Comparison of ENCODE assay signal across 26 cellular contexts in the genomic region with DNA sequence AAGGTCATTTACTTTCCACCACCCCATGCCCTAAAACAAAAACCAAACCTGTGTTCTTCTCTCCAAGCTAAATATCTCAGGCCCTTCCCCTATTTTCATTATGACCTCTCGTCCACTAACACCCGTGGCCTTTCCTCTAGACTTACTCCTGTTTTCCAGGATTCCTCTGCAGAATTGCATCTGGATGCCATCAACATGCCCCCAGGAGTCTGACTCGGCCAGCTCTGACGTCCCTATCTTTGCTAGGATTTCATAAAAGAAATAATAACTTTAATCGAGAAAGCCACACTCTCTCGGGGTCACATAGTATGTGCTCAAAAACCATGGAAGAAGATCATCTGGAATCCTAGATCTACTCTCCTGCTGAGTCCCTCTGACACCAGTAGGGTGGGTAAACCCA.
"Had no signal": no experiment of that assay in that cellular context is flagged by ENCODE, and none has a peak within 500 bp of the region (broad histone marks: within the 10 kb centered on the region; RNA-seq: fewer than 3 reads in every experiment).

No MANE protein-coding gene starts in this region.

- H3K4me3 ChIP-seq: body of pancreas, gastroesophageal sphincter had no signal

- H3K4me1 ChIP-seq: gastroesophageal sphincter had no signal

- H3K27me3 Mint-ChIP-seq: activated CD4-positive, alpha-beta memory T cell treated with anti-CD3 and anti-CD28 coated beads for 36 hours; activated CD4-positive, alpha-beta T cell treated with anti-CD3 and anti-CD28 coated beads for 36 hours; activated CD4-positive, alpha-beta T cell treated with anti-CD3 and anti-CD28 coated beads, Interleukin-2, amount 10 ng/mL, durations not matched to agents 24 days and 14 days; activated CD8-positive, alpha-beta memory T cell treated with anti-CD3 and anti-CD28 coated beads, Interleukin-2, amount 10 ng/mL, durations not matched to agents 7 days and 5 days; activated naive CD8-positive, alpha-beta T cell; T-helper 17 cell had no signal

- H3K27ac ChIP-seq: body of pancreas, gastroesophageal sphincter had no signal

- H3K9me3 ChIP-seq: body of pancreas, gastroesophageal sphincter had no signal

- H3K36me3 ChIP-seq: gastroesophageal sphincter had no signal

- H3K36me3 Mint-ChIP-seq: activated CD8-positive, alpha-beta memory T cell treated with anti-CD3 and anti-CD28 coated beads, Interleukin-2, amount 10 ng/mL, durations not matched to agents 7 days and 5 days; activated naive CD8-positive, alpha-beta T cell had no signal

- H3K4me3 Mint-ChIP-seq: activated CD4-positive, alpha-beta memory T cell treated with anti-CD3 and anti-CD28 coated beads for 36 hours; activated CD4-positive, alpha-beta T cell treated with anti-CD3 and anti-CD28 coated beads for 36 hours; activated CD4-positive, alpha-beta T cell treated with anti-CD3 and anti-CD28 coated beads, Interleukin-2, amount 10 ng/mL, durations not matched to agents 24 days and 14 days; activated CD8-positive, alpha-beta memory T cell treated with anti-CD3 and anti-CD28 coated beads, Interleukin-2, amount 10 ng/mL, durations not matched to agents 7 days and 5 days; activated CD8-positive, alpha-beta T cell treated with anti-CD3 and anti-CD28 coated beads, Interleukin-2, amount 10 ng/mL, durations not matched to agents 7 days and 5 days; activated naive CD4-positive, alpha-beta T cell treated with anti-CD3 and anti-CD28 coated beads for 36 hours; activated naive CD8-positive, alpha-beta T cell; activated T-helper 1 cell treated with anti-CD3 and anti-CD28 coated beads, Interleukin-12 subunit alpha, Interleukin-12 subunit beta, Interleukin-2, Interleukin-4 antibody, amounts not matched to agents 30 ng/mL and 10 ng/mL and 1 ng/mL, durations not matched to agents 14 hours and 24 hours and 36 hours; T-helper 17 cell; T-helper 2 cell treated with Interferon-gamma antibody and Interleukin-4, amounts not matched to agents 5 μg/mL and 100 μg/mL, for 36 hours had no signal

- H3K4me1 Mint-ChIP-seq: activated CD8-positive, alpha-beta memory T cell treated with anti-CD3 and anti-CD28 coated beads, Interleukin-2, amount 10 ng/mL, durations not matched to agents 7 days and 5 days had no signal

- ATAC-seq: activated CD4-positive, alpha-beta T cell treated with anti-CD3 and anti-CD28 coated beads for 36 hours; activated CD8-positive, alpha-beta memory T cell treated with anti-CD3 and anti-CD28 coated beads, Interleukin-2, amount 10 ng/mL, durations not matched to agents 7 days and 5 days; activated CD8-positive, alpha-beta T cell treated with anti-CD3 and anti-CD28 coated beads, Interleukin-2, amount 10 ng/mL, durations not matched to agents 7 days and 5 days; body of pancreas; gastroesophageal sphincter; T-helper 17 cell had no signal

- H3K27ac Mint-ChIP-seq: activated CD4-positive, alpha-beta memory T cell treated with anti-CD3 and anti-CD28 coated beads for 36 hours; activated CD4-positive, alpha-beta T cell treated with anti-CD3 and anti-CD28 coated beads for 36 hours; activated CD8-positive, alpha-beta memory T cell treated with anti-CD3 and anti-CD28 coated beads, Interleukin-2, amount 10 ng/mL, durations not matched to agents 7 days and 5 days; activated CD8-positive, alpha-beta T cell treated with anti-CD3 and anti-CD28 coated beads, Interleukin-2, amount 10 ng/mL, durations not matched to agents 7 days and 5 days; activated naive CD4-positive, alpha-beta T cell treated with anti-CD3 and anti-CD28 coated beads for 36 hours; activated naive CD8-positive, alpha-beta T cell; activated T-helper 1 cell treated with anti-CD3 and anti-CD28 coated beads, Interleukin-12 subunit alpha, Interleukin-12 subunit beta, Interleukin-2, Interleukin-4 antibody, amounts not matched to agents 30 ng/mL and 10 ng/mL and 1 ng/mL, durations not matched to agents 14 hours and 24 hours and 36 hours; activated T-helper 2 cell treated with anti-CD3 and anti-CD28 coated beads, Interferon-gamma antibody, Interleukin-2, Interleukin-4, amounts not matched to agents 10 μg/mL and 5 μg/mL and 100 μg/mL, durations not matched to agents 14 hours and 24 hours and 36 hours; T-helper 17 cell; T-helper 2 cell treated with Interferon-gamma antibody and Interleukin-4, amounts not matched to agents 5 μg/mL and 100 μg/mL, for 36 hours had no signal

- H3K27me3 ChIP-seq: body of pancreas had no signal

- H3K9me3 Mint-ChIP-seq: activated CD4-positive, alpha-beta memory T cell treated with anti-CD3 and anti-CD28 coated beads for 36 hours; activated CD4-positive, alpha-beta T cell treated with anti-CD3 and anti-CD28 coated beads, Interleukin-2, amount 10 ng/mL, durations not matched to agents 24 days and 14 days; activated naive CD4-positive, alpha-beta T cell treated with anti-CD3 and anti-CD28 coated beads for 36 hours; activated T-helper 1 cell treated with anti-CD3 and anti-CD28 coated beads, Interleukin-12 subunit alpha, Interleukin-12 subunit beta, Interleukin-2, Interleukin-4 antibody, amounts not matched to agents 30 ng/mL and 10 ng/mL and 1 ng/mL, durations not matched to agents 14 hours and 24 hours and 36 hours; activated T-helper 2 cell treated with anti-CD3 and anti-CD28 coated beads, Interferon-gamma antibody, Interleukin-2, Interleukin-4, amounts not matched to agents 10 μg/mL and 5 μg/mL and 100 μg/mL, durations not matched to agents 14 hours and 24 hours and 36 hours; T-helper 2 cell treated with Interferon-gamma antibody and Interleukin-4, amounts not matched to agents 5 μg/mL and 100 μg/mL, for 36 hours had no signal

- DNase-seq: activated CD4-positive, alpha-beta memory T cell treated with anti-CD3 and anti-CD28 coated beads for 36 hours; activated CD4-positive, alpha-beta T cell treated with anti-CD3 and anti-CD28 coated beads for 36 hours; activated CD4-positive, alpha-beta T cell treated with anti-CD3 and anti-CD28 coated beads, Interleukin-2, amount 10 ng/mL, durations not matched to agents 24 days and 14 days; activated CD4-positive, CD25-positive, alpha-beta regulatory T cell; activated CD4-positive, CD25-positive, alpha-beta regulatory T cell treated with anti-CD3 and anti-CD28 coated beads, Interleukin-2, amount 50 U/mL, for 72 hours; activated CD8-positive, alpha-beta memory T cell treated with anti-CD3 and anti-CD28 coated beads, Interleukin-2, amount 10 ng/mL, durations not matched to agents 7 days and 5 days; activated CD8-positive, alpha-beta memory T cell treated with anti-CD3 and anti-CD28 coated beads, Interleukin-2, amount 50 U/mL, for 4 hours; activated CD8-positive, alpha-beta T cell treated with anti-CD3 and anti-CD28 coated beads, Interleukin-2, amount 10 ng/mL, durations not matched to agents 7 days and 5 days; activated effector memory CD4-positive, alpha-beta T cell treated with anti-CD3 and anti-CD28 coated beads, Interleukin-2, amount 50 U/mL, for 16 hours; activated naive CD4-positive, alpha-beta T cell treated with anti-CD3 and anti-CD28 coated beads for 36 hours; activated T-cell treated with anti-CD3 and anti-CD28 coated beads, Interleukin-2, amount 50 U/mL, for 1 hour; activated T-cell treated with anti-CD3 and anti-CD28 coated beads, Interleukin-2, amount 50 U/mL, for 48 hours; amniotic stem cell; aorta; body of pancreas; effector CD8-positive, alpha-beta T cell; foreskin melanocyte; SW 1271; T-helper 1 cell; T-helper 17 cell; T1000 had no signal
